9 cellular contexts compared by ENCODE assay signal in genomic region chr3:33246786-33247185, GRCh38. TPM values are rescaled to one million over a fixed set of nuclear protein-coding genes. Genes with fewer than 3 reads are reported as not detected.
"Had no signal": no experiment of that assay in that cellular context is flagged by ENCODE, and none has a peak within 500 bp of the region (broad histone marks: within the 10 kb centered on the region; RNA-seq: fewer than 3 reads in every experiment).

No MANE protein-coding gene starts in this region.

- DNase-seq: IMR-90, KBM-7, KG1 had no signal

- H3K27ac Mint-ChIP-seq: IgD-negative memory B cell had no signal

- ATAC-seq: HepG2 had no signal

- FAIRE-seq: HepG2, HTR-8/SVneo had no signal

- H3K4me2 ChIP-seq: KMS-11 had no signal

- H3K4me1 Mint-ChIP-seq: IgD-negative memory B cell had no signal

- H3K27ac ChIP-seq: HL-60, KMS-11 had no signal

- H3K9ac ChIP-seq: KMS-11 had no signal

RNA-seq across cellular contexts. Expression of gene SUSD5, which starts 28.2 kb away (rescaled TPM):
- total RNA-seq: HepG2 had no signal
- polyA plus RNA-seq: HepG2, IgD-negative memory B cell had no signal

RNA-seq across cellular contexts. Expression of gene FBXL2, which starts 30.5 kb away (rescaled TPM):
- total RNA-seq: HT-29 had no signal
- polyA plus RNA-seq: IgD-negative memory B cell had no signal
